Comparison of ENCODE assay signal across 9 cellular contexts in genomic region chr1:111515291-111516007, GRCh38. TPM values are rescaled to one million over a fixed set of nuclear protein-coding genes. Genes with fewer than 3 reads are reported as not detected.
DNase-seq lines count a peak whose midpoint lies in the region; ATAC-seq and TF ChIP-seq lines count a peak whose summit lies in the region.
"Had no signal": no experiment of that assay in that cellular context is flagged by ENCODE, and none has a peak within 500 bp of the region (broad histone marks: within the 10 kb centered on the region; RNA-seq: fewer than 3 reads in every experiment).

No MANE protein-coding gene starts in this region.

- 96% methylated on average over 36 of the region's 40 CpGs for WGBS in hepatocyte (ENCODE audit: low lambda C conversion rate, missing lambda C conversion rate)

- H3K27ac Mint-ChIP-seq in memory B cell = peak overlapping the region; percentile 90

- H3K9me3 ChIP-seq in uterus (no peaks in the 10 kb centered on the region), hepatocyte (ENCODE audit: low read depth) (no peaks in the 10 kb centered on the region)

- H3K9me2 ChIP-seq in hepatocyte (replicated peaks; ENCODE audit: insufficient read depth) = no peaks in the 10 kb centered on the region

- peak in 2 of 3 experiments; percentile 28 to 43 for DNase-seq in NCI-H1417 (lab: John Stamatoyannopoulos, UW)
- no peak for DNase-seq in NCI-H1417 treated with DMSO at 0.1 percent for 48 hours (lab: John Stamatoyannopoulos, UW)
- peak; percentile 46 for DNase-seq in MV-4-11 (lab: John Stamatoyannopoulos, UW)
- peak; percentile 32 for DNase-seq in cerebellum (ENCODE audit: low spot score)
- no peak for DNase-seq in memory B cell (ENCODE audit: low spot score in 2 of 2)
- peak; percentile 70 to 76 for DNase-seq in uterus
- no peak for DNase-seq in hepatocyte (ENCODE audit: low spot score)
- DNase-seq in NCI-H1930 (lab: John Stamatoyannopoulos, UW) = no peak

- no peaks in the 10 kb centered on the region for H3K9me3 Mint-ChIP-seq in memory B cell
- H3K9me3 Mint-ChIP-seq: T-helper 1 cell treated with Interleukin-12 subunit alpha and Interleukin-12 subunit beta and Interleukin-4 antibody, amounts not matched to agents 30 μg/mL and 1 μg/mL, for 36 hours had no signal

- no peaks in the 10 kb centered on the region for H3K79me2 ChIP-seq in hepatocyte

- peak overlapping the region; percentile 88 for H3K4me3 Mint-ChIP-seq in memory B cell

- H4K20me1 ChIP-seq in hepatocyte (ENCODE audit: insufficient read depth, poor library complexity, severe bottlenecking) = no peaks in the 10 kb centered on the region

- H3K36me3 ChIP-seq in uterus (no peaks in the 10 kb centered on the region), hepatocyte (replicated peaks; ENCODE audit: insufficient read depth, low read depth) (no peaks in the 10 kb centered on the region)

- ATAC-seq in memory B cell (ENCODE audit: low read depth) = peak; percentile 31

- H3K27ac ChIP-seq in uterus = peak overlapping the region; percentile 80 to 83
- no peak overlapping the region for H3K27ac ChIP-seq in hepatocyte

- H3K4me3 ChIP-seq in uterus (peak overlapping the region; percentile 17 to 28), hepatocyte (no peak overlapping the region)

- intact Hi-C loops in uterus (cut with DNase I; ENCODE audit: low total_unique reads) = no loop called here

- no peak for TF ChIP-seq CTCF in uterus (IDR thresholded peaks at IDR 0.05)
- no peak for TF ChIP-seq CTCF in hepatocyte (IDR thresholded peaks at IDR 0.05; ENCODE audit: poor library complexity)

- H3K4me1 ChIP-seq in uterus (peaks cover 0 to 13% of the 10 kb centered on the region in 2 donors), hepatocyte (ENCODE audit: insufficient read depth) (no peaks in the 10 kb centered on the region)

- no peaks in the 10 kb centered on the region for H3K36me3 Mint-ChIP-seq in memory B cell

- H3K27me3 ChIP-seq in uterus (no peaks in the 10 kb centered on the region), hepatocyte (no peaks in the 10 kb centered on the region)

- no peaks in the 10 kb centered on the region for H3K27me3 Mint-ChIP-seq in memory B cell

- peaks cover 28% of the 10 kb centered on the region for H3K4me1 Mint-ChIP-seq in memory B cell

- no peak overlapping the region for H2AFZ ChIP-seq in hepatocyte

- H3K4me2 ChIP-seq in hepatocyte = no peak overlapping the region

- peak in 1 of 2 donors; percentile 27 for TF ChIP-seq POLR2A in uterus (IDR thresholded peaks at IDR 0.05)

RNA-seq across cellular contexts. Expression of gene ADORA3, which starts 12.0 kb away (rescaled TPM):
- total RNA-seq in cerebellum (1.1 TPM), uterus (10 to 100 TPM in 1 of 4 donors, 1 to 10 TPM in 1, under 1 TPM in 2; 0.59 to 13.6 (median 1.7) TPM), hepatocyte (0.33 and 2.0 TPM in 2 replicates)
- 0.41 and 0.61 TPM in 2 replicates for polyA plus RNA-seq in hepatocyte

RNA-seq across cellular contexts. Expression of gene TMIGD3, which starts 12.0 kb away (rescaled TPM):
- total RNA-seq in cerebellum = 3.4 TPM
- 1 to 10 TPM in 1 of 4 donors, under 1 TPM in 1, not detected in 2; 0.95 to 7.1 TPM for total RNA-seq in uterus
- total RNA-seq in hepatocyte = 2.6 and 6.5 TPM in 2 replicates
- 5.2 TPM in 2 replicates for polyA plus RNA-seq in hepatocyte

RNA-seq across cellular contexts. Expression of gene C1orf162, which starts 41.7 kb away (rescaled TPM):
- total RNA-seq in cerebellum = 1.3 TPM
- total RNA-seq in uterus = 10 to 100 TPM in 2 of 4 donors, 1 to 10 TPM in 2; 1.1 to 16.8 (median 10.3) TPM
- 0.72 and 0.90 TPM in 2 replicates for total RNA-seq in hepatocyte
- 0.50 and 0.69 TPM in 2 replicates for polyA plus RNA-seq in hepatocyte

Comparison
In these comparisons a context has a peak if more than half of its experiments do, and no peak if none do; other contexts are left out.
1. DNase-seq: peak in NCI-H1417 (2 of 3), MV-4-11 (single experiment), cerebellum (single experiment) and uterus (2 of 2); none in NCI-H1417 treated with DMSO at 0.1 percent for 48 hours (single experiment), memory B cell (0 of 2), hepatocyte (single experiment) and NCI-H1930 (0 of 2).